ENCODE assay signal across 12 cellular contexts in genomic region chr18:8121942-8122480, GRCh38.
DNase-seq lines count a peak whose midpoint lies in the region; ATAC-seq, FAIRE-seq and TF ChIP-seq lines count a peak whose summit lies in the region.
"Had no signal": no experiment of that assay in that cellular context is flagged by ENCODE, and none has a peak within 500 bp of the region (broad histone marks: within the 10 kb centered on the region; RNA-seq: fewer than 3 reads in every experiment).

No MANE protein-coding gene starts in this region.

- no peak for TF ChIP-seq EP300 in esophagus muscularis mucosa (IDR thresholded peaks at IDR 0.05)

- in situ Hi-C loops in ACHN (cut with HindIII; ENCODE audit: low pct_ligation_motif_present, low pct_unique_long_range_greater_than_20kb, low sequenced_read_pairs) = no loop called here

- H3K27me3 ChIP-seq in bronchial epithelial cell (ENCODE audit: control insufficient read depth, insufficient read depth, low read length) (no peaks in the 10 kb centered on the region), esophagus muscularis mucosa (no peaks in the 10 kb centered on the region)

- no peak for TF ChIP-seq CTCF in bronchial epithelial cell (IDR thresholded peaks at IDR 0.05; ENCODE audit: insufficient read depth, low read length, severe bottlenecking)
- no peak for TF ChIP-seq CTCF in esophagus muscularis mucosa (IDR thresholded peaks at IDR 0.05)

- H3K4me3 ChIP-seq in bronchial epithelial cell (ENCODE audit: low read depth, low read length) (no peak overlapping the region), esophagus muscularis mucosa (no peak overlapping the region)

- DNase-seq in ACHN = peak; percentile 73
- DNase-seq in HTR-8/SVneo (ENCODE audit: insufficient read length, low spot score) = no peak
- peak; percentile 89 for DNase-seq in bronchial epithelial cell (ENCODE audit: low read depth)
- DNase-seq in iris pigment epithelial cell (ENCODE audit: low read depth) = peak; percentile 96
- DNase-seq in NCI-H526 treated with DMSO at 0.1 percent for 48 hours (lab: John Stamatoyannopoulos, UW) = no peak
- no peak for DNase-seq in esophagus muscularis mucosa (ENCODE audit: extremely low spot score)
- DNase-seq in medulla oblongata (ENCODE audit: extremely low spot score) = no peak
- DNase-seq: AML-193; effector memory CD4-positive, alpha-beta T cell; GF-D8; NCI-H2029 had no signal

- no peak overlapping the region for H3K27ac ChIP-seq in esophagus muscularis mucosa (replicated peaks in 1 of 4)

- H3K9me3 ChIP-seq in esophagus muscularis mucosa = no peaks in the 10 kb centered on the region

- WGBS in esophagus muscularis mucosa = 86% methylated on average over 9 of the region's 9 CpGs

- no peak for TF ChIP-seq POLR2A in esophagus muscularis mucosa (IDR thresholded peaks at IDR 0.05; ENCODE audit: low read depth)

- peaks cover 0 to 6% (median 0%) of the 10 kb centered on the region in 4 donors for H3K4me1 ChIP-seq in esophagus muscularis mucosa

- intact Hi-C loops in esophagus muscularis mucosa (cut with DNase I) = no loop called here

- ATAC-seq in GM18861 (IDR thresholded peaks at IDR 0.05; ENCODE audit: unreplicated experiment) = no peak

- peak; percentile 4 for FAIRE-seq in HTR-8/SVneo (lab: Jason Lieb, UNC)
- FAIRE-seq in bronchial epithelial cell (lab: Jason Lieb, UNC) = no peak

- H3K36me3 ChIP-seq in bronchial epithelial cell (ENCODE audit: control insufficient read depth, insufficient read depth, low read length) (no peaks in the 10 kb centered on the region), esophagus muscularis mucosa (no peaks in the 10 kb centered on the region)

Comparison
In these comparisons a context has a peak if more than half of its experiments do, and no peak if none do; other contexts are left out.
1. DNase-seq: peak in ACHN (single experiment), bronchial epithelial cell (single experiment) and iris pigment epithelial cell (single experiment); none in HTR-8/SVneo (single experiment), NCI-H526 treated with DMSO at 0.1 percent for 48 hours (single experiment), esophagus muscularis mucosa (single experiment) and medulla oblongata (single experiment).